In the genomic region with DNA sequence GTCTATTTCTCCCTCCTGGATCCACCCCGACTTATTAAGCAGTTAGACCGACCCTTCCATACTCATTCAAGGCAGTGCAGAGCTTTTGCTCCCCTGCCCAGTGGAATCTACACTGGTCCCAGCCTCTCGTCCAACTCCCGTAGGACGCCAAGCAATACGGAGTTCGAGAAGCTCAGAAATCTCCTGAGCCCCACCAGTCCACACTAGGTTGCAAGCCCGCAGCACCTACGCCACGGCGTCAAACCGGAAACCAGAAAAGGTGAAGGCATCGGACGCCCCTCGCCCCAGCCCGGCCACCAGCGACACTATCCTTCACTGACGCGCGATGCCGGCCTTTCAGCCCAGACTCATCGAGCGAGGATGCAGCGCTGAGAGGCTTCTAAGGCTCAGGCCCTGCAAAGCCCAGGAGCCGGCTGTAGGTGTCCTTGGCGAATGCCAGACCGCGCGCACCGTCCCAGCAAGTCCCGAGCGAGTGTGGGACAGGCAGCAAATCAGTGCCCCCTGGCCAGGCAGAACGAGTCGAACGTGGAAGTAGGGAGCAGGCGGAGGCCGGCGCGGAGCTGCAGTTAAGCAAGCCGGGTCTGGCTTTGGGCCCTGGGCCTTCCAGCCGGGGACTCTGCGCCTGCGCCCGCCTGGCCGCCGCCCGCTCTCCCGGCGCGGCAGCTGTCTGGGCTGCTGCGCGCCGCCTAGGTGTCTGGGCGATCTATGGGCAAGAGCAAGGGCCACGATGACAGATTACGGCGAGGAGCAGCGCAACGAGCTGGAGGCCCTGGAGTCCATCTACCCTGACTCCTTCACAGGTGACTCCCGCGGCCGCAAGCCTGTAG, we compare ENCODE assay signal across 8 cellular contexts. TPM values are rescaled to one million over a fixed set of nuclear protein-coding genes. Genes with fewer than 3 reads are reported as not detected.
A peak's percentile ranks its signal among the peaks of the same experiment; 100 is the strongest.
DNase-seq lines count a peak whose midpoint lies in the region; TF ChIP-seq lines count a peak whose summit lies in the region.

Gene RWDD1, plus strand, starts transcription at position 649 of the 827 bp plus-strand sequence. Its CDS starts 79 bp downstream, at position 728.

- H3K36me3 ChIP-seq in effector memory CD4-positive, alpha-beta T cell (ENCODE audit: control insufficient read depth, insufficient read depth, low read length): peaks cover 6% of the 10 kb centered on the region

- POLR2A ChIA-PET in activated CD8-positive, alpha-beta memory T cell treated with anti-CD3 and anti-CD28 coated beads for 36 hours (lab: Charles Lee): interaction anchor here (1.0 to 1.6 kb wide), 6 partner anchors 97 to 317 kb away, joined by 3 to 7 read pairs (median 3); partner anchors contain the start of genes KPNA5, TSPYL1, TSPYL4 and ZUP1

- CTCF ChIA-PET in activated CD8-positive, alpha-beta memory T cell treated with anti-CD3 and anti-CD28 coated beads for 36 hours (lab: Charles Lee): interaction anchor here (1.5 to 3.4 kb wide), 4 partner anchors 8 to 46 kb away, joined by 3 to 17 read pairs (median 5); partner anchors contain the start of gene RSPH4A

- peak; percentile 4 for TF ChIP-seq CTCF in GM20000 (IDR thresholded peaks at IDR 0.05; ENCODE audit: extremely low read depth, missing control alignments)

- H3K9me3 ChIP-seq in effector memory CD4-positive, alpha-beta T cell (ENCODE audit: control insufficient read depth, low read length): no peaks in the 10 kb centered on the region

- H3K27me3 ChIP-seq in effector memory CD4-positive, alpha-beta T cell (replicated peaks; ENCODE audit: control insufficient read depth, insufficient read depth, low read length, poor library complexity, severe bottlenecking): no peaks in the 10 kb centered on the region

- peak; percentile 96 for DNase-seq in COLO829 (ENCODE audit: low spot score)
- DNase-seq in GM20000 (ENCODE audit: low spot score): peak; percentile 97
- peak; percentile 97 for DNase-seq in HT-29 (ENCODE audit: low spot score)
- DNase-seq in NOMO-1 (lab: John Stamatoyannopoulos, UW; ENCODE audit: unreplicated experiment in 2 of 2): peak; percentile 96 to 97
- DNase-seq in effector memory CD4-positive, alpha-beta T cell: peak; percentile 96 to 99 (median 98)
- peak; percentile 98 for DNase-seq in medulla oblongata (ENCODE audit: extremely low spot score)
- peak; percentile 95 for DNase-seq in stimulated activated CD8-positive, alpha-beta memory T cell treated with anti-CD3 and anti-CD28 coated beads, Interleukin-12 subunit alpha, Interleukin-12 subunit beta, amount 100 ng/mL, for 1 hour (ENCODE audit: low read depth)

- H3K27ac ChIP-seq in effector memory CD4-positive, alpha-beta T cell (ENCODE audit: insufficient read depth, low read length, poor library complexity, severe bottlenecking): peak within 1 kb of the TSS; percentile 97

- peak within 1 kb of the TSS; percentile 71 for H3K4me3 ChIP-seq in effector memory CD4-positive, alpha-beta T cell (ENCODE audit: insufficient read depth, low read depth, low read length, poor library complexity, severe bottlenecking)

- H3K4me1 ChIP-seq in effector memory CD4-positive, alpha-beta T cell (ENCODE audit: control insufficient read depth, insufficient read depth, low read length, poor library complexity, severe bottlenecking): no peaks in the 10 kb centered on the region

RNA-seq across cellular contexts. Expression of gene RWDD1, which starts in this region (rescaled TPM):
- total RNA-seq in HT-29 (2014; rRNA removed; shearing (Covaris generic)): 9.1 and 15.4 TPM in 2 replicates
- total RNA-seq in activated CD8-positive, alpha-beta memory T cell treated with anti-CD3 and anti-CD28 coated beads for 36 hours: 10 to 100 TPM; 51.0 to 52.4 TPM

Comparison
In these comparisons a context has a peak if more than half of its experiments do, and no peak if none do; other contexts are left out.
1. Peak in every context shown above with its lines: DNase-seq, H3K4me3 ChIP-seq and H3K27ac ChIP-seq.